Comparison of ENCODE assay signal across 17 cellular contexts in the genomic region with DNA sequence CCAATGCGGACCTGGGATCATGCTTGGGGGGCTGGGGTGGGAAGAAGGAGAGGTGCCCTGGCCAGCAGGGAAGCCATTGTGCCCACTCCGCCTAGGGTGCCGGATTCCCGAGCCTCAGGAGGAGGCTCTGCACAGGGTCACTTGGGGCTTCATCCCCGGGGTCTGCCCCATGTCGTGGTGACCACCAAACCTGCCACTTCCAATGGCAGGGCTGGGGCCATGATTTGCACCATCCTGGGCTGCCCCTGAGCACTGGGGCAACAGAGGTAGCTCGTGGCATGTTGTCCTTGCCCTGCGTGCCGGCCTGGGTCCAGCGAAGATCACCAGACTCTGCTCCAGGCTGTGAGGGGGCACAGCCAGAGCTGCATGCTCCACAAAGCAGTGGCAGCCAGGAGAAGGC.
DNase-seq lines count a peak whose midpoint lies in the region; ATAC-seq and TF ChIP-seq lines count a peak whose summit lies in the region.
"Had no signal": no experiment of that assay in that cellular context is flagged by ENCODE, and none has a peak within 500 bp of the region (broad histone marks: within the 10 kb centered on the region; RNA-seq: fewer than 3 reads in every experiment).

No MANE protein-coding gene starts in this region.

- H3K79me2 ChIP-seq in osteoblast (ENCODE audit: insufficient read depth, low read length), result no peaks in the 10 kb centered on the region

- H3K9me3 ChIP-seq in osteoblast (ENCODE audit: low read depth, low read length), result no peaks in the 10 kb centered on the region
- H3K9me3 ChIP-seq: BLaER1, Caco-2 had no signal

- no peaks in the 10 kb centered on the region for H3K27me3 ChIP-seq in H7 (ENCODE audit: control insufficient read depth, insufficient read depth, low read length)
- H3K27me3 ChIP-seq in osteoblast (ENCODE audit: insufficient read depth, low read length), result no peaks in the 10 kb centered on the region

- no peak overlapping the region for H3K4me2 ChIP-seq in osteoblast (ENCODE audit: insufficient read depth, low read length)
- H3K4me2 ChIP-seq: BLaER1 had no signal

- no peak for TF ChIP-seq CTCF in osteoblast (IDR thresholded peaks at IDR 0.05; ENCODE audit: extremely low read depth, low read depth, low read length)

- H3K36me3 ChIP-seq in H7 (replicated peaks; ENCODE audit: control insufficient read depth, insufficient read depth, low read length) (no peaks in the 10 kb centered on the region), osteoblast (ENCODE audit: insufficient read depth, low read length) (no peaks in the 10 kb centered on the region)
- H3K36me3 ChIP-seq: BLaER1 had no signal

- no peaks in the 10 kb centered on the region for H3K4me1 ChIP-seq in osteoblast (ENCODE audit: insufficient read depth, low read length)
- H3K4me1 ChIP-seq: BLaER1, Caco-2 had no signal

- peak; percentile 10 for ATAC-seq in esophagus mucosa
- ATAC-seq in HG03108 (IDR thresholded peaks at IDR 0.05; ENCODE audit: unreplicated experiment), result no peak
- ATAC-seq in HG02623 (IDR thresholded peaks at IDR 0.05; ENCODE audit: unreplicated experiment), result no peak
- ATAC-seq: CD8-positive, alpha-beta T cell had no signal

- H2AFZ ChIP-seq in osteoblast (ENCODE audit: low read length), result no peak overlapping the region

- no peaks in the 10 kb centered on the region for H4K20me1 ChIP-seq in osteoblast (ENCODE audit: insufficient read depth, low read length)
- H4K20me1 ChIP-seq: BLaER1 had no signal

- no peak overlapping the region for H3K27ac ChIP-seq in osteoblast (ENCODE audit: low read depth, low read length)
- H3K27ac ChIP-seq: BLaER1, C4-2B had no signal

- H3K4me3 ChIP-seq in H7 (ENCODE audit: insufficient read depth, low read depth, low read length) (no peak overlapping the region), osteoblast (ENCODE audit: insufficient read depth, low read length) (no peak overlapping the region)
- H3K4me3 ChIP-seq: BLaER1 had no signal

- DNase-seq in Ammon's horn (ENCODE audit: low spot score), result peak; percentile 1
- peak; percentile 6 for DNase-seq in H7
- DNase-seq in osteoblast (ENCODE audit: insufficient read length, low spot score, missing footprints), result peak; percentile 36
- no peak for DNase-seq in NCI-H82 (lab: John Stamatoyannopoulos, UW)
- no peak for DNase-seq in activated CD8-positive, alpha-beta memory T cell treated with anti-CD3 and anti-CD28 coated beads for 24 hours
- DNase-seq: Caco-2; CD4-positive, CD25-positive, alpha-beta regulatory T cell; CD8-positive, alpha-beta T cell; DMS153; DND-41; GOT3; HCEC 1CT had no signal

Comparison
In these comparisons a context has a peak if more than half of its experiments do, and no peak if none do; other contexts are left out.
1. DNase-seq: peak in Ammon's horn (single experiment), H7 (single experiment) and osteoblast (single experiment); none in NCI-H82 (single experiment) and activated CD8-positive, alpha-beta memory T cell treated with anti-CD3 and anti-CD28 coated beads for 24 hours (single experiment).